In genomic region chr10:117322258-117322657, GRCh38 we compare ENCODE assay signal across 25 cellular contexts. TPM values are rescaled to one million over a fixed set of nuclear protein-coding genes. Genes with fewer than 3 reads are reported as not detected.
A peak's percentile ranks its signal among the peaks of the same experiment; 100 is the strongest.
DNase-seq lines count a peak whose midpoint lies in the region; ATAC-seq, FAIRE-seq and TF ChIP-seq lines count a peak whose summit lies in the region.
"Had no signal": no experiment of that assay in that cellular context is flagged by ENCODE, and none has a peak within 500 bp of the region (broad histone marks: within the 10 kb centered on the region; RNA-seq: fewer than 3 reads in every experiment).

No MANE protein-coding gene starts in this region.

- no peak overlapping the region for H3K4me3 Mint-ChIP-seq in osteocyte (ENCODE audit: unreplicated experiment)

- H3K4me3 ChIP-seq in fibroblast of mammary gland (ENCODE audit: control insufficient read depth, low read depth, low read length) (no peak overlapping the region), neutrophil (ENCODE audit: low read depth in 1 of 2, low read length in 1 of 2) (no peak overlapping the region)
- H3K4me3 ChIP-seq: adrenal gland, PC-9, uterus had no signal

- H3K27ac Mint-ChIP-seq in osteocyte (ENCODE audit: unreplicated experiment): no peak overlapping the region

- ATAC-seq in HG03045 (IDR thresholded peaks at IDR 0.05; ENCODE audit: unreplicated experiment): no peak
- ATAC-seq: left ventricle myocardium superior had no signal

- H3K36me3 ChIP-seq in neutrophil: peaks cover 8% of the 10 kb centered on the region
- H3K36me3 ChIP-seq: adrenal gland, uterus had no signal

- peak overlapping the region; percentile 62 for H3K27ac ChIP-seq in neutrophil
- H3K27ac ChIP-seq: adrenal gland, C4-2B, HL-60, PC-9, uterus, WERI-Rb-1 had no signal

- no peaks in the 10 kb centered on the region for H3K9me3 Mint-ChIP-seq in osteocyte (ENCODE audit: unreplicated experiment)

- peaks cover 7% of the 10 kb centered on the region for H3K4me1 Mint-ChIP-seq in osteocyte (ENCODE audit: unreplicated experiment)

- DNase-seq in RCC 7860 (ENCODE audit: low spot score) (no peak), fibroblast of mammary gland (ENCODE audit: low read depth) (peak; percentile 5), hepatic stellate cell (ENCODE audit: low spot score) (no peak), osteocyte (ENCODE audit: extremely low spot score, unreplicated experiment) (no peak)
- DNase-seq in activated naive CD4-positive, alpha-beta T cell (lab: John Stamatoyannopoulos, UW): no peak
- DNase-seq: activated CD8-positive, alpha-beta memory T cell treated with anti-CD3 and anti-CD28 coated beads, Interleukin-2, amount 50 U/mL, for 48 hours; activated gamma-delta T cell; adrenal gland; caudate nucleus; left ventricle myocardium superior; NCI-H187; NCI-H2227 treated with DMSO at 0.1 percent for 48 hours; NCI-H82; PC-9; retina; stimulated activated CD4-positive, alpha-beta T cell treated with anti-CD3 and anti-CD28 coated beads, Interleukin-12 subunit alpha, Interleukin-12 subunit beta, amount 100 ng/mL, for 4 hours; T-helper 1 cell; uterus; WERI-Rb-1 had no signal

- no peaks in the 10 kb centered on the region for H3K9me3 ChIP-seq in neutrophil
- H3K9me3 ChIP-seq: adrenal gland, uterus had no signal

- peaks cover 6% of the 10 kb centered on the region for H3K36me3 Mint-ChIP-seq in osteocyte (ENCODE audit: unreplicated experiment)

- no peaks in the 10 kb centered on the region for H3K27me3 Mint-ChIP-seq in osteocyte (ENCODE audit: unreplicated experiment)

- TF ChIP-seq CTCF in GM12872 (IDR thresholded peaks at IDR 0.05; ENCODE audit: insufficient read depth, low read depth, low read length): peak; percentile 21; the same call in 1 of the 3 replicates
- no peak for TF ChIP-seq CTCF in fibroblast of mammary gland (conservative IDR thresholded peaks at IDR 0.05; ENCODE audit: control insufficient read depth, insufficient read depth, low read depth, low read length)
- TF ChIP-seq CTCF in neutrophil (IDR thresholded peaks at IDR 0.05): no peak
- TF ChIP-seq CTCF in osteocyte (IDR thresholded peaks at IDR 0.05): no peak

- H3K27me3 ChIP-seq in neutrophil: no peaks in the 10 kb centered on the region
- H3K27me3 ChIP-seq: adrenal gland, uterus had no signal

- H3K4me1 ChIP-seq in neutrophil (ENCODE audit: control insufficient read depth in 1 of 2, insufficient read depth in 1 of 2, low read depth in 1 of 2, low read length in 1 of 2): peaks cover 7 to 45% of the 10 kb centered on the region in 2 experiments
- H3K4me1 ChIP-seq: adrenal gland, uterus had no signal

- FAIRE-seq in RCC 7860 (lab: Jason Lieb, UNC): peak; percentile 63
- FAIRE-seq: D721Med had no signal

RNA-seq across cellular contexts. Expression of gene PDZD8, which starts 53.0 kb away (rescaled TPM):
- total RNA-seq in osteocyte: 32.9 and 39.0 TPM in 2 replicates
